Comparison of ENCODE assay signal across 18 cellular contexts in genomic region chr10:44733743-44734488, GRCh38.
DNase-seq lines count a peak whose midpoint lies in the region; ATAC-seq, FAIRE-seq and TF ChIP-seq lines count a peak whose summit lies in the region.
"Had no signal": no experiment of that assay in that cellular context is flagged by ENCODE, and none has a peak within 500 bp of the region (broad histone marks: within the 10 kb centered on the region; RNA-seq: fewer than 3 reads in every experiment).

No MANE protein-coding gene starts in this region.

- H3K27me3 ChIP-seq in brain microvascular endothelial cell (replicated peaks) = no peaks in the 10 kb centered on the region
- H3K27me3 ChIP-seq in HepG2 (ENCODE audit: control insufficient read depth in 1 of 2, insufficient read depth in 2 of 2, low read length in 2 of 2) = no peaks in the 10 kb centered on the region
- H3K27me3 ChIP-seq in tibial artery = no peaks in the 10 kb centered on the region
- H3K27me3 ChIP-seq in CD4-positive, alpha-beta memory T cell (ENCODE audit: insufficient read depth, low read length) = no peaks in the 10 kb centered on the region
- H3K27me3 ChIP-seq: foreskin keratinocyte, testis had no signal

- 25% methylated on average over 4 of the region's 4 CpGs for WGBS in HepG2 (ENCODE audit: low lambda C conversion rate)

- H3K4me2 ChIP-seq in HepG2 (ENCODE audit: low read depth, low read length) = no peak overlapping the region

- H3K4me3 ChIP-seq in AG04449 (ENCODE audit: low read depth, low read length) = no peak overlapping the region
- no peak overlapping the region for H3K4me3 ChIP-seq in brain microvascular endothelial cell (ENCODE audit: low read depth, low read length)
- H3K4me3 ChIP-seq in HepG2 (replicated peaks in 1 of 3; ENCODE audit: insufficient read depth in 1 of 3, low read depth in 2 of 3, low read length in 3 of 3) = no peak overlapping the region
- H3K4me3 ChIP-seq in tibial artery = no peak overlapping the region
- no peak overlapping the region for H3K4me3 ChIP-seq in CD4-positive, alpha-beta memory T cell (ENCODE audit: low read length in 2 of 2)
- H3K4me3 ChIP-seq: adrenal gland, K562, mucosa of descending colon, prostate gland, testis had no signal

- no peak overlapping the region for H3K27ac Mint-ChIP-seq in HFFc6
- no peak overlapping the region for H3K27ac Mint-ChIP-seq in CD4-positive, alpha-beta memory T cell
- H3K27ac Mint-ChIP-seq: B cell had no signal

- H3K9me3 ChIP-seq in HepG2 (ENCODE audit: low read length) (no peaks in the 10 kb centered on the region), tibial artery (peaks cover 0 to 4% (median 0%) of the 10 kb centered on the region in 3 donors)
- H3K9me3 ChIP-seq in CD4-positive, alpha-beta memory T cell (ENCODE audit: control insufficient read depth in 1 of 2, low read length in 2 of 2) = no peaks in the 10 kb centered on the region
- H3K9me3 ChIP-seq: prostate gland, testis had no signal

- no peak overlapping the region for H3K9ac ChIP-seq in HepG2 (ENCODE audit: insufficient read depth, low read depth, low read length)

- H2AFZ ChIP-seq in HepG2 (ENCODE audit: low read length) = no peak overlapping the region

- H3K27ac ChIP-seq in brain microvascular endothelial cell = no peak overlapping the region
- H3K27ac ChIP-seq in HepG2 (ENCODE audit: extremely low read length, insufficient read depth, low read length) = no peak overlapping the region
- no peak overlapping the region for H3K27ac ChIP-seq in tibial artery
- no peak overlapping the region for H3K27ac ChIP-seq in CD4-positive, alpha-beta memory T cell (ENCODE audit: low read depth, low read length)
- H3K27ac ChIP-seq: adrenal gland, foreskin keratinocyte, prostate gland, testis had no signal

- ATAC-seq in HepG2 (peak; percentile 51; the same call in 1 of the 3 replicates), GM21786 (IDR thresholded peaks at IDR 0.05; ENCODE audit: unreplicated experiment) (no peak)
- ATAC-seq: foreskin keratinocyte, K562, mucosa of descending colon had no signal

- H3K4me1 Mint-ChIP-seq in HFFc6 (ENCODE audit: low read depth) = peaks cover 24% of the 10 kb centered on the region
- H3K4me1 Mint-ChIP-seq in CD4-positive, alpha-beta memory T cell = no peaks in the 10 kb centered on the region
- H3K4me1 Mint-ChIP-seq: B cell had no signal

- no peak for TF ChIP-seq POLR2A in HepG2 (IDR thresholded peaks at IDR 0.05; ENCODE audit: insufficient read depth in 1 of 2, low read depth in 2 of 2, low read length in 2 of 2)

- H3K27me3 Mint-ChIP-seq in HFFc6 (ENCODE audit: insufficient read depth) = no peaks in the 10 kb centered on the region
- H3K27me3 Mint-ChIP-seq in CD4-positive, alpha-beta memory T cell = peaks cover 0 to 4% of the 10 kb centered on the region in 2 donors

- H3K4me3 Mint-ChIP-seq in HFFc6 = no peak overlapping the region
- no peak overlapping the region for H3K4me3 Mint-ChIP-seq in CD4-positive, alpha-beta memory T cell
- H3K4me3 Mint-ChIP-seq: B cell had no signal

- H3K36me3 Mint-ChIP-seq in HFFc6 (ENCODE audit: low read depth) = peaks cover 6% of the 10 kb centered on the region
- no peaks in the 10 kb centered on the region for H3K36me3 Mint-ChIP-seq in CD4-positive, alpha-beta memory T cell

- no peak for FAIRE-seq in HepG2 (lab: Jason Lieb, UNC)
- FAIRE-seq: GM12891, K562 had no signal

- POLR2A ChIA-PET in AG04449 (lab: Yijun Ruan, JAX) = no interaction called here
- POLR2A ChIA-PET in HepG2 (lab: Yijun Ruan, JAX) = no interaction called here
- POLR2A ChIA-PET in CD4-positive, alpha-beta memory T cell (lab: Charles Lee; ENCODE audit: partially characterized antibody) = no interaction called here

- TF ChIP-seq EP300 in HepG2 (IDR thresholded peaks at IDR 0.05; ENCODE audit: low read depth in 2 of 2, low read length in 2 of 2) (no peak), HepG2 (CRISPR knock-in tag; IDR thresholded peaks at IDR 0.05; ENCODE audit: borderline replicate concordance) (no peak)

- in situ Hi-C loops in brain microvascular endothelial cell (cut with HindIII; ENCODE audit: low pct_ligation_motif_present, low sequenced_read_pairs) = no loop called here
- in situ Hi-C loops in HepG2 (cut with HindIII; ENCODE audit: extremely low pct_ligation_motif_present, low pct_unique_long_range_greater_than_20kb) = no loop called here

- BruUV-seq in HepG2 (replicated peaks; lab: Mats Ljungman, UMichigan) = no TSS peak

- H3K36me3 ChIP-seq in brain microvascular endothelial cell (replicated peaks) (no peaks in the 10 kb centered on the region), HepG2 (replicated peaks in 1 of 2; ENCODE audit: control insufficient read depth in 1 of 2, insufficient read depth in 2 of 2, low read length in 2 of 2) (no peaks in the 10 kb centered on the region), tibial artery (no peaks in the 10 kb centered on the region)
- H3K36me3 ChIP-seq in CD4-positive, alpha-beta memory T cell (ENCODE audit: insufficient read depth, low read length) = no peaks in the 10 kb centered on the region
- H3K36me3 ChIP-seq: adrenal gland, prostate gland had no signal

- TF ChIP-seq RAD21 in HepG2 (CRISPR knock-in tag; IDR thresholded peaks at IDR 0.05) = no peak

- DNase-seq in AG04449 (ENCODE audit: low read depth, low spot score) (no peak), HFFc6 (no peak), brain microvascular endothelial cell (no peak), HepG2 (ENCODE audit: low spot score) (no peak), tibial artery (no peak), activated T-cell treated with anti-CD3 and anti-CD28 coated beads for 4 hours (no peak)
- DNase-seq in CD4-positive, alpha-beta memory T cell = no peak
- DNase-seq: activated CD4-positive, alpha-beta T cell treated with anti-CD3 and anti-CD28 coated beads, Interleukin-2, amount 50 U/mL, for 1 hour; adrenal gland; foreskin keratinocyte; mucosa of descending colon; NCI-H1930; testis had no signal

- TF ChIP-seq CTCF in AG04449 (IDR thresholded peaks at IDR 0.05; ENCODE audit: insufficient read depth, low read length, missing control alignments) (peak; percentile 36), HFFc6 (IDR thresholded peaks at IDR 0.05) (peak; percentile 74), brain microvascular endothelial cell (IDR thresholded peaks at IDR 0.05; ENCODE audit: low read depth, low read length, missing control alignments) (peak; percentile 71), HepG2 (CRISPR knock-in tag; IDR thresholded peaks at IDR 0.05) (0 out of 2 replicates have a peak, but pooled peaks have one; percentile 9), tibial artery (IDR thresholded peaks at IDR 0.05) (no peak)

- H3K4me1 ChIP-seq in HepG2 (ENCODE audit: insufficient read depth, low read length) (no peaks in the 10 kb centered on the region), tibial artery (no peaks in the 10 kb centered on the region)
- no peaks in the 10 kb centered on the region for H3K4me1 ChIP-seq in CD4-positive, alpha-beta memory T cell (ENCODE audit: insufficient read depth, low read length)
- H3K4me1 ChIP-seq: adrenal gland, foreskin keratinocyte, prostate gland, testis had no signal

- no peaks in the 10 kb centered on the region for H3K9me3 Mint-ChIP-seq in HFFc6
- H3K9me3 Mint-ChIP-seq in CD4-positive, alpha-beta memory T cell = peaks cover 0 to 26% (median 13%) of the 10 kb centered on the region in 8 donors

- intact Hi-C loops in HepG2 (cut with micrococcal nuclease; ENCODE audit: unreplicated experiment) = no loop called here
- intact Hi-C loops in tibial artery (cut with DNase I; ENCODE audit: low total_unique reads) = no loop called here
- intact Hi-C loops in CD4-positive, alpha-beta memory T cell (cut with micrococcal nuclease) = no loop called here

- H4K20me1 ChIP-seq in HepG2 (ENCODE audit: insufficient read depth, low read length) = no peaks in the 10 kb centered on the region

- CTCF ChIA-PET in AG04449 (lab: Yijun Ruan, JAX) = interaction anchor here (0.7 to 1.6 kb wide), 14 partner anchors 9 to 357 kb away, joined by 3 to 6 read pairs (median 3); no protein-coding TSS in a partner anchor
- CTCF ChIA-PET in HepG2 (lab: Yijun Ruan, JAX; ENCODE audit: low intra/inter-chr PET ratio, low total read pairs) = no interaction called here
- CTCF ChIA-PET in CD4-positive, alpha-beta memory T cell (lab: Charles Lee; ENCODE audit: partially characterized antibody) = no interaction called here

- H3K79me2 ChIP-seq in HepG2 (ENCODE audit: insufficient read depth, low read length) = no peaks in the 10 kb centered on the region

TF ChIP-seq in HepG2, 621 proteins besides CTCF, POLR2A, EP300 and RAD21 (continues in another document):
- TF ChIP-seq CEBPZ (IDR thresholded peaks at IDR 0.05; ENCODE audit: low read length) = no peak
- no peak for TF ChIP-seq CBX2 (IDR thresholded peaks at IDR 0.05; ENCODE audit: low read depth, low read length)
- TF ChIP-seq CBX2 (CRISPR knock-in tag; IDR thresholded peaks at IDR 0.05; ENCODE audit: low read depth) = no peak

Comparison
In these comparisons a context has a peak if more than half of its experiments do, and no peak if none do; other contexts are left out.
1. CTCF ChIP-seq: peak in AG04449 (single experiment), HFFc6 (single experiment), brain microvascular endothelial cell (single experiment) and HepG2 (single experiment); none in tibial artery (0 of 2).